Comparison of ENCODE assay signal across 33 cellular contexts in genomic region chr13:23557043-23557442, GRCh38. TPM values are rescaled to one million over a fixed set of nuclear protein-coding genes. Genes with fewer than 3 reads are reported as not detected.
"Had no signal": no experiment of that assay in that cellular context is flagged by ENCODE, and none has a peak within 500 bp of the region (broad histone marks: within the 10 kb centered on the region; RNA-seq: fewer than 3 reads in every experiment).

No MANE protein-coding gene starts in this region.

- H3K4me1 ChIP-seq: breast epithelium, colonic mucosa had no signal

- H3K4me3 ChIP-seq: ascending aorta, breast epithelium, cardiac muscle cell, colonic mucosa had no signal

- H3K9me3 ChIP-seq: ascending aorta, breast epithelium, colonic mucosa had no signal

- H3K27me3 ChIP-seq: ascending aorta, breast epithelium, cardiac muscle cell, colonic mucosa had no signal

- FAIRE-seq: endometrium, endothelial cell of umbilical vein, frontal cortex had no signal

- H3K27ac ChIP-seq: ascending aorta, breast epithelium, cardiac muscle cell, colonic mucosa, epithelial cell of prostate, WERI-Rb-1 had no signal

- DNase-seq: activated B cell treated with CpG ODN at 0.5 μM for 24 hours; activated CD4-positive, alpha-beta memory T cell treated with anti-CD3 and anti-CD28 coated beads for 36 hours; activated CD4-positive, alpha-beta T cell treated with anti-CD3 and anti-CD28 coated beads for 48 hours; activated CD4-positive, alpha-beta T cell treated with anti-CD3 and anti-CD28 coated beads, Interleukin-2, amount 50 U/mL, for 1 hour; activated CD8-positive, alpha-beta memory T cell treated with anti-CD3 and anti-CD28 coated beads, Interleukin-2, amount 10 ng/mL, durations not matched to agents 7 days and 5 days; activated CD8-positive, alpha-beta memory T cell treated with anti-CD3 and anti-CD28 coated beads, Interleukin-2, amount 50 U/mL, for 48 hours; activated CD8-positive, alpha-beta T cell treated with anti-CD3 and anti-CD28 coated beads, Interleukin-2, amount 10 ng/mL, durations not matched to agents 7 days and 5 days; activated gamma-delta T cell; activated naive CD4-positive, alpha-beta T cell; activated naive CD4-positive, alpha-beta T cell treated with anti-CD3 and anti-CD28 coated beads, Interleukin-2, amount 10 ng/mL, durations not matched to agents 7 days and 5 days; activated naive CD8-positive, alpha-beta T cell treated with anti-CD3 and anti-CD28 coated beads, Interleukin-2, amount 10 ng/mL, durations not matched to agents 7 days and 5 days; activated T-cell treated with anti-CD3 and anti-CD28 coated beads for 4 hours; activated T-cell treated with anti-CD3 and anti-CD28 coated beads, Interleukin-2, amount 50 U/mL, for 24 hours; activated T-cell treated with anti-CD3 and anti-CD28 coated beads, Interleukin-2, amount 50 U/mL, for 72 hours; central memory CD4-positive, alpha-beta T cell; cerebellar nuclear complex; colonic mucosa; effector CD8-positive, alpha-beta T cell; foreskin fibroblast; head of caudate nucleus; T-helper 17 cell; T1000; WERI-Rb-1 had no signal

- ATAC-seq: activated CD4-positive, CD25-positive, alpha-beta regulatory T cell treated with anti-CD3 and anti-CD28 coated beads, Interleukin-2, amount 50 U/mL, for 24 hours; activated CD8-positive, alpha-beta memory T cell treated with anti-CD3 and anti-CD28 coated beads, Interleukin-2, amount 10 ng/mL, durations not matched to agents 7 days and 5 days; activated CD8-positive, alpha-beta T cell treated with anti-CD3 and anti-CD28 coated beads, Interleukin-2, amount 10 ng/mL, durations not matched to agents 7 days and 5 days; activated naive CD4-positive, alpha-beta T cell treated with anti-CD3 and anti-CD28 coated beads, Interleukin-2, amount 50 U/mL, for 72 hours; activated T-cell treated with anti-CD3 and anti-CD28 coated beads, Interleukin-2, amount 50 U/mL, for 72 hours; T-helper 17 cell had no signal

- H3K36me3 ChIP-seq: ascending aorta, breast epithelium, cardiac muscle cell, colonic mucosa, WERI-Rb-1 had no signal

RNA-seq across cellular contexts. Expression of gene TNFRSF19, which starts 13.2 kb away (rescaled TPM):
- total RNA-seq: activated B cell treated with CpG ODN at 0.5 μM for 24 hours; activated CD4-positive, alpha-beta memory T cell treated with anti-CD3 and anti-CD28 coated beads for 36 hours; activated CD8-positive, alpha-beta memory T cell treated with anti-CD3 and anti-CD28 coated beads for 36 hours; activated naive CD4-positive, alpha-beta T cell treated with anti-CD3 and anti-CD28 coated beads, Interleukin-2, amount 50 U/mL, for 72 hours; activated naive CD8-positive, alpha-beta T cell treated with anti-CD3 and anti-CD28 coated beads, Interleukin-2, amount 10 ng/mL, durations not matched to agents 7 days and 5 days had no signal
